In genomic region chr7:133958822-133959221, GRCh38 we compare ENCODE assay signal across 34 cellular contexts.
"Had no signal": no experiment of that assay in that cellular context is flagged by ENCODE, and none has a peak within 500 bp of the region (broad histone marks: within the 10 kb centered on the region; RNA-seq: fewer than 3 reads in every experiment).

No MANE protein-coding gene starts in this region.

- H3K9me3 ChIP-seq: ascending aorta, MG63, SJCRH30 had no signal

- H3K27me3 Mint-ChIP-seq: activated B cell treated with CpG ODN at 0.5 μM for 24 hours; activated CD4-positive, alpha-beta memory T cell treated with anti-CD3 and anti-CD28 coated beads, Interleukin-2, amount 10 ng/mL, durations not matched to agents 7 days and 5 days; activated CD8-positive, alpha-beta memory T cell treated with anti-CD3 and anti-CD28 coated beads, Interleukin-2, amount 10 ng/mL, durations not matched to agents 7 days and 5 days; activated naive CD4-positive, alpha-beta T cell treated with anti-CD3 and anti-CD28 coated beads, Interleukin-2, amount 50 U/mL, for 24 hours; activated naive CD8-positive, alpha-beta T cell treated with anti-CD3 and anti-CD28 coated beads, Interleukin-2, amount 10 ng/mL, durations not matched to agents 7 days and 5 days had no signal

- H3K36me3 ChIP-seq: ascending aorta, cardiac muscle cell, MG63, SJCRH30 had no signal

- H3K4me3 ChIP-seq: ascending aorta, cardiac muscle cell, MG63, SJCRH30, SK-N-MC had no signal

- H3K4me3 Mint-ChIP-seq: activated B cell treated with CpG ODN at 0.5 μM for 24 hours; activated CD4-positive, alpha-beta memory T cell treated with anti-CD3 and anti-CD28 coated beads, Interleukin-2, amount 10 ng/mL, durations not matched to agents 7 days and 5 days; activated CD8-positive, alpha-beta memory T cell treated with anti-CD3 and anti-CD28 coated beads, Interleukin-2, amount 10 ng/mL, durations not matched to agents 7 days and 5 days; activated naive CD4-positive, alpha-beta T cell treated with anti-CD3 and anti-CD28 coated beads, Interleukin-2, amount 50 U/mL, for 24 hours; activated naive CD8-positive, alpha-beta T cell treated with anti-CD3 and anti-CD28 coated beads, Interleukin-2, amount 10 ng/mL, durations not matched to agents 7 days and 5 days; T-helper 2 cell treated with Interferon-gamma antibody and Interleukin-4, amounts not matched to agents 5 μg/mL and 100 μg/mL, for 36 hours had no signal

- H3K36me3 Mint-ChIP-seq: activated CD8-positive, alpha-beta memory T cell treated with anti-CD3 and anti-CD28 coated beads, Interleukin-2, amount 10 ng/mL, durations not matched to agents 7 days and 5 days had no signal

- DNase-seq: activated B cell treated with CpG ODN at 0.5 μM for 24 hours; activated CD4-positive, alpha-beta memory T cell treated with anti-CD3 and anti-CD28 coated beads, Interleukin-2, amount 10 ng/mL, durations not matched to agents 7 days and 5 days; activated CD4-positive, alpha-beta T cell treated with anti-CD3 and anti-CD28 coated beads for 4 hours; activated CD4-positive, alpha-beta T cell treated with anti-CD3 and anti-CD28 coated beads, Interleukin-2, amount 50 U/mL, for 1 hour; activated CD4-positive, CD25-positive, alpha-beta regulatory T cell treated with anti-CD3 and anti-CD28 coated beads, Interleukin-2, amount 50 U/mL, for 72 hours; activated CD8-positive, alpha-beta memory T cell treated with anti-CD3 and anti-CD28 coated beads for 24 hours; activated CD8-positive, alpha-beta memory T cell treated with anti-CD3 and anti-CD28 coated beads, Interleukin-2, amount 10 ng/mL, durations not matched to agents 7 days and 5 days; activated CD8-positive, alpha-beta memory T cell treated with anti-CD3 and anti-CD28 coated beads, Interleukin-2, amount 50 U/mL, for 48 hours; activated gamma-delta T cell; activated naive CD4-positive, alpha-beta T cell treated with Interleukin-2 at 50 U/mL for 16 hours; activated naive CD8-positive, alpha-beta T cell treated with anti-CD3 and anti-CD28 coated beads, Interleukin-2, amount 10 ng/mL, durations not matched to agents 7 days and 5 days; amygdala; Kasumi-1; KG1; MG63; NCI-H1048; NCI-H1417; NCI-H146; NCI-H187; NCI-H2029 treated with DMSO at 0.1 percent for 48 hours; NCI-H2107; NCI-H226; NCI-H510A; NCI-H526; NCI-H748 treated with DMSO at 0.1 percent for 48 hours; SHP77; SJCRH30 had no signal

- H3K27me3 ChIP-seq: ascending aorta, cardiac muscle cell, MG63, SJCRH30 had no signal

- H3K4me1 ChIP-seq: ascending aorta, SJCRH30 had no signal

- H3K27ac Mint-ChIP-seq: activated B cell treated with CpG ODN at 0.5 μM for 24 hours; activated CD4-positive, alpha-beta memory T cell treated with anti-CD3 and anti-CD28 coated beads, Interleukin-2, amount 10 ng/mL, durations not matched to agents 7 days and 5 days; activated CD8-positive, alpha-beta memory T cell treated with anti-CD3 and anti-CD28 coated beads, Interleukin-2, amount 10 ng/mL, durations not matched to agents 7 days and 5 days; activated naive CD4-positive, alpha-beta T cell treated with anti-CD3 and anti-CD28 coated beads, Interleukin-2, amount 50 U/mL, for 24 hours; activated naive CD8-positive, alpha-beta T cell treated with anti-CD3 and anti-CD28 coated beads, Interleukin-2, amount 10 ng/mL, durations not matched to agents 7 days and 5 days; activated T-helper 2 cell treated with anti-CD3 and anti-CD28 coated beads, Interferon-gamma antibody, Interleukin-2, Interleukin-4, amounts not matched to agents 10 μg/mL and 5 μg/mL and 100 μg/mL, durations not matched to agents 14 hours and 24 hours and 36 hours; T-helper 2 cell treated with Interferon-gamma antibody and Interleukin-4, amounts not matched to agents 5 μg/mL and 100 μg/mL, for 36 hours had no signal

- ATAC-seq: activated CD8-positive, alpha-beta memory T cell treated with anti-CD3 and anti-CD28 coated beads, Interleukin-2, amount 10 ng/mL, durations not matched to agents 7 days and 5 days had no signal

- H3K27ac ChIP-seq: ascending aorta, cardiac muscle cell, SJCRH30, SK-N-MC, VCaP had no signal

- H3K4me1 Mint-ChIP-seq: activated B cell treated with CpG ODN at 0.5 μM for 24 hours; activated naive CD4-positive, alpha-beta T cell treated with anti-CD3 and anti-CD28 coated beads, Interleukin-2, amount 50 U/mL, for 24 hours had no signal
